ENCODE assay signal across 36 cellular contexts in genomic region chr7:131143869-131144268, GRCh38.
"Had no signal": no experiment of that assay in that cellular context is flagged by ENCODE, and none has a peak within 500 bp of the region (broad histone marks: within the 10 kb centered on the region; RNA-seq: fewer than 3 reads in every experiment).

No MANE protein-coding gene starts in this region.

- DNase-seq: Karpas-422, Kasumi-1, MG63, MM.1S, MV-4-11, NCI-H1048, NCI-H1092, NCI-H1092 treated with DMSO at 0.1 percent for 48 hours, NCI-H1105, NCI-H1105 treated with DMSO at 0.1 percent for 48 hours, NCI-H1417, NCI-H1417 treated with DMSO at 0.1 percent for 48 hours, NCI-H1436, NCI-H1436 treated with DMSO at 0.1 percent for 48 hours, NCI-H146, NCI-H1694, NCI-H1694 treated with DMSO at 0.1 percent for 48 hours, NCI-H187, NCI-H187 treated with DMSO at 0.1 percent for 48 hours, NCI-H1930, NCI-H2029, NCI-H2029 treated with DMSO at 0.1 percent for 48 hours, NCI-H2081, NCI-H2081 treated with DMSO at 0.1 percent for 48 hours, NCI-H2107, NCI-H2171, NCI-H2171 treated with DMSO at 0.1 percent for 48 hours, NCI-H2227 treated with DMSO at 0.1 percent for 48 hours, NCI-H226, NCI-H345, NCI-H446, NCI-H446 treated with DMSO at 0.1 percent for 48 hours, NCI-H510A, NCI-H510A treated with DMSO at 0.1 percent for 48 hours, NCI-H524, NCI-H524 treated with DMSO at 0.1 percent for 48 hours had no signal

- H3K4me3 ChIP-seq: MG63 had no signal

- H3K9me3 ChIP-seq: MG63 had no signal

- H3K36me3 ChIP-seq: MG63 had no signal

- H3K27me3 ChIP-seq: MG63 had no signal
